13 cellular contexts compared by ENCODE assay signal in the genomic region with DNA sequence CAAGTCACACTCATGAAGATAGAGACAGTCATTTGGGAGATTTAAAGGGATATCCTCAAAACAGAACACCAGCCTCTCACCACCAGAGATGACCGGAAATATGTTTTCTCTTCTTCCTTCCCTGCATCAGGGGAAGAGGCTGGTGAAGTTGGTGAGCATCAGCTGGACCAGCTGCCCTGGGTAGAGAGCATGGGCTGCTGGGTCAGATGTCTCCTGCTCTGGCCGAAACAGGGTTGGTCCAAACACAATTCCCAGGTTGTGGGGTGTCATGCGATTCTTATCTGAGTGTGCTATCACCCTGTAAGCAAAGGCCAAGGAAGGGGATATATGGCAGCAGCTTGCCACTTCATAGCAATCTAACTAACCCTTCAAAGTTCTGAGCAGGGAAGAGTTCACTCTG. TPM values are rescaled to one million over a fixed set of nuclear protein-coding genes. Genes with fewer than 3 reads are reported as not detected.
"Had no signal": no experiment of that assay in that cellular context is flagged by ENCODE, and none has a peak within 500 bp of the region (broad histone marks: within the 10 kb centered on the region; RNA-seq: fewer than 3 reads in every experiment).

No MANE protein-coding gene starts in this region.

- H3K9me3 Mint-ChIP-seq: type B pancreatic cell had no signal

- H3K4me3 Mint-ChIP-seq: activated CD8-positive, alpha-beta memory T cell treated with anti-CD3 and anti-CD28 coated beads, Interleukin-2, amount 10 ng/mL, durations not matched to agents 7 days and 5 days; type B pancreatic cell had no signal

- ATAC-seq: activated CD8-positive, alpha-beta memory T cell treated with anti-CD3 and anti-CD28 coated beads, Interleukin-2, amount 10 ng/mL, durations not matched to agents 7 days and 5 days; left lobe of liver had no signal

- H3K27me3 Mint-ChIP-seq: activated CD8-positive, alpha-beta memory T cell treated with anti-CD3 and anti-CD28 coated beads, Interleukin-2, amount 10 ng/mL, durations not matched to agents 7 days and 5 days had no signal

- H3K27ac Mint-ChIP-seq: activated CD8-positive, alpha-beta memory T cell treated with anti-CD3 and anti-CD28 coated beads, Interleukin-2, amount 10 ng/mL, durations not matched to agents 7 days and 5 days; type B pancreatic cell had no signal

- DNase-seq: activated CD4-positive, alpha-beta T cell treated with anti-CD3 and anti-CD28 coated beads, Interleukin-2, amount 50 U/mL, for 4 hours; activated CD8-positive, alpha-beta memory T cell treated with anti-CD3 and anti-CD28 coated beads, Interleukin-2, amount 10 ng/mL, durations not matched to agents 7 days and 5 days; activated T-cell treated with anti-CD3 and anti-CD28 coated beads, Interleukin-2, amount 50 U/mL, for 48 hours; midbrain; stimulated activated CD4-positive, alpha-beta T cell treated with anti-CD3 and anti-CD28 coated beads, Interleukin-2, amount 100 ng/mL, for 48 hours; stimulated activated naive CD4-positive, alpha-beta T cell had no signal

- H3K36me3 Mint-ChIP-seq: type B pancreatic cell had no signal

RNA-seq across cellular contexts. Expression of a gene that starts 7.3 kb away (rescaled TPM):
- total RNA-seq: lung microvascular endothelial cell, SK-MEL-5 had no signal
- polyA plus RNA-seq: cardiac muscle cell, keratinocyte had no signal

RNA-seq across cellular contexts. Expression of a gene that starts 12.8 kb away (rescaled TPM):
- total RNA-seq: lung microvascular endothelial cell had no signal

RNA-seq across cellular contexts. Expression of a gene that starts 17.3 kb away (rescaled TPM):
- total RNA-seq: lung microvascular endothelial cell had no signal
- polyA plus RNA-seq: keratinocyte had no signal

RNA-seq across cellular contexts. Expression of a gene that starts 37.8 kb away (rescaled TPM):
- total RNA-seq: activated CD8-positive, alpha-beta memory T cell treated with anti-CD3 and anti-CD28 coated beads, Interleukin-2, amount 10 ng/mL, durations not matched to agents 7 days and 5 days; lung microvascular endothelial cell; myocyte; SK-MEL-5 had no signal
- polyA plus RNA-seq: cardiac muscle cell had no signal
